ENCODE assay signal across 13 cellular contexts in genomic region chr2:46305767-46306166, GRCh38. TPM values are rescaled to one million over a fixed set of nuclear protein-coding genes. Genes with fewer than 3 reads are reported as not detected.
DNase-seq lines count a peak whose midpoint lies in the region; ATAC-seq and TF ChIP-seq lines count a peak whose summit lies in the region.
"Had no signal": no experiment of that assay in that cellular context is flagged by ENCODE, and none has a peak within 500 bp of the region (broad histone marks: within the 10 kb centered on the region; RNA-seq: fewer than 3 reads in every experiment).

No MANE protein-coding gene starts in this region.

- H3K9me3 ChIP-seq in heart left ventricle, result no peaks in the 10 kb centered on the region
- H3K9me3 ChIP-seq in osteoblast (ENCODE audit: low read depth, low read length), result no peaks in the 10 kb centered on the region
- H3K9me3 ChIP-seq in upper lobe of left lung, result no peaks in the 10 kb centered on the region
- no peaks in the 10 kb centered on the region for H3K9me3 ChIP-seq in naive thymus-derived CD4-positive, alpha-beta T cell (ENCODE audit: control insufficient read depth in 2 of 3, low read length in 3 of 3)

- H3K27ac ChIP-seq in heart left ventricle (peak overlapping the region; percentile 54 to 99 (median 84)), osteoblast (ENCODE audit: low read depth, low read length) (peak overlapping the region; percentile 8), upper lobe of left lung (peak overlapping the region; percentile 95 to 99 (median 97))
- H3K27ac ChIP-seq in naive thymus-derived CD4-positive, alpha-beta T cell (ENCODE audit: low read depth, low read length), result no peak overlapping the region

- DNase-seq in heart left ventricle, result no peak
- DNase-seq in Right ventricle myocardium inferior (ENCODE audit: missing footprints), result no peak
- DNase-seq in MCF 10A (ENCODE audit: unreplicated experiment), result no peak
- no peak for DNase-seq in osteoblast (ENCODE audit: insufficient read length, low spot score, missing footprints)
- DNase-seq in upper lobe of left lung, result no peak
- no peak for DNase-seq in naive thymus-derived CD4-positive, alpha-beta T cell
- DNase-seq in middle frontal gyrus (ENCODE audit: extremely low spot score, low spot score), result no peak
- DNase-seq in foreskin fibroblast, result no peak
- DNase-seq: activated CD8-positive, alpha-beta memory T cell treated with anti-CD3 and anti-CD28 coated beads, Interleukin-2, amount 50 U/mL, for 4 hours; islet precursor cell; Karpas-422; NCI-H524; stimulated activated CD4-positive, alpha-beta T cell treated with anti-CD3 and anti-CD28 coated beads, Interleukin-15, amount 100 ng/mL, for 24 hours had no signal

- H3K27ac Mint-ChIP-seq in MCF 10A (ENCODE audit: low read depth, unreplicated experiment), result peak overlapping the region; percentile 82
- no peak overlapping the region for H3K27ac Mint-ChIP-seq in naive thymus-derived CD4-positive, alpha-beta T cell

- no peak for TF ChIP-seq CTCF in heart left ventricle (IDR thresholded peaks at IDR 0.05)
- TF ChIP-seq CTCF in MCF 10A (IDR thresholded peaks at IDR 0.05; ENCODE audit: unreplicated experiment), result no peak
- TF ChIP-seq CTCF in osteoblast (IDR thresholded peaks at IDR 0.05; ENCODE audit: extremely low read depth, low read depth, low read length), result no peak
- TF ChIP-seq CTCF in upper lobe of left lung (IDR thresholded peaks at IDR 0.05), result no peak
- no peak for TF ChIP-seq CTCF in foreskin fibroblast (IDR thresholded peaks at IDR 0.05; ENCODE audit: low read depth, low read length)

- POLR2A ChIA-PET in MCF 10A (lab: Yijun Ruan, JAX), result interaction anchor here (1.0 to 24.9 kb wide), 2 partner anchors 20 to 28 kb away, joined by 4 to 553 read pairs; no protein-coding TSS in a partner anchor
- POLR2A ChIA-PET in naive thymus-derived CD4-positive, alpha-beta T cell (lab: Charles Lee), result no interaction called here

- no peaks in the 10 kb centered on the region for H3K27me3 Mint-ChIP-seq in MCF 10A (ENCODE audit: insufficient read depth, unreplicated experiment)
- peaks cover 30 to 82% (median 59%) of the 10 kb centered on the region in 5 donors for H3K27me3 Mint-ChIP-seq in naive thymus-derived CD4-positive, alpha-beta T cell

- no peaks in the 10 kb centered on the region for H3K9me3 Mint-ChIP-seq in MCF 10A (ENCODE audit: unreplicated experiment)
- H3K9me3 Mint-ChIP-seq in naive thymus-derived CD4-positive, alpha-beta T cell, result peaks cover 0 to 7% (median 0%) of the 10 kb centered on the region in 11 donors

- ATAC-seq in heart left ventricle (no peak), Right ventricle myocardium inferior (no peak), upper lobe of left lung (ENCODE audit: low FRiP score in 2 of 2) (no peak)
- no peak for ATAC-seq in naive thymus-derived CD4-positive, alpha-beta T cell

- H2AFZ ChIP-seq in osteoblast (ENCODE audit: low read length), result no peak overlapping the region

- H3K27me3 ChIP-seq in heart left ventricle (no peaks in the 10 kb centered on the region), osteoblast (ENCODE audit: insufficient read depth, low read length) (no peaks in the 10 kb centered on the region), upper lobe of left lung (no peaks in the 10 kb centered on the region)
- H3K27me3 ChIP-seq in naive thymus-derived CD4-positive, alpha-beta T cell (ENCODE audit: control insufficient read depth in 2 of 2, insufficient read depth in 2 of 2, low read length in 2 of 2), result peaks cover 5 to 7% of the 10 kb centered on the region in 2 donors

- peaks cover 7% of the 10 kb centered on the region for H3K36me3 Mint-ChIP-seq in MCF 10A (ENCODE audit: insufficient read depth, unreplicated experiment)
- peaks cover 0 to 14% (median 0%) of the 10 kb centered on the region in 5 donors for H3K36me3 Mint-ChIP-seq in naive thymus-derived CD4-positive, alpha-beta T cell

- peaks cover 98% of the 10 kb centered on the region for H3K79me2 ChIP-seq in osteoblast (ENCODE audit: insufficient read depth, low read length)

- peaks cover 38 to 99% (median 87%) of the 10 kb centered on the region in 12 donors for H3K4me1 ChIP-seq in heart left ventricle
- peaks cover 30% of the 10 kb centered on the region for H3K4me1 ChIP-seq in osteoblast (ENCODE audit: insufficient read depth, low read length)
- peaks cover 61 to 84% (median 81%) of the 10 kb centered on the region in 4 donors for H3K4me1 ChIP-seq in upper lobe of left lung
- peaks cover 16 to 22% of the 10 kb centered on the region in 2 donors for H3K4me1 ChIP-seq in naive thymus-derived CD4-positive, alpha-beta T cell (ENCODE audit: control insufficient read depth in 2 of 2, insufficient read depth in 2 of 2, low read length in 2 of 2)

- H3K4me3 Mint-ChIP-seq in MCF 10A (ENCODE audit: unreplicated experiment), result no peak overlapping the region
- H3K4me3 Mint-ChIP-seq in naive thymus-derived CD4-positive, alpha-beta T cell, result peak overlapping the region in 2 of 10 donors; percentile 63 to 85

- TF ChIP-seq EP300 in upper lobe of left lung (IDR thresholded peaks at IDR 0.05), result no peak

- H4K20me1 ChIP-seq in osteoblast (ENCODE audit: insufficient read depth, low read length), result peaks cover 48% of the 10 kb centered on the region

- 23 to 39% (median 27%) methylated on average over 4 of the region's 4 CpGs for WGBS in heart left ventricle, 4 donors
- WGBS in upper lobe of left lung, 2 donors, result 39 to 49% methylated on average over 4 of the region's 4 CpGs

- BruUV-seq in MCF 10A (replicated peaks; lab: Mats Ljungman, UMichigan), result TSS peak; percentile 93

- intact Hi-C loops in heart left ventricle (cut with DNase I), result loop anchor here in 2 of 10 donors (5.0 to 10.0 kb wide), 2 partner anchors 57 to 291 kb away; no protein-coding TSS in a partner anchor
- intact Hi-C loops in Right ventricle myocardium inferior (cut with DNase I), result no loop called here
- intact Hi-C loops in MCF 10A (cut with micrococcal nuclease), result no loop called here
- intact Hi-C loops in naive thymus-derived CD4-positive, alpha-beta T cell (cut with micrococcal nuclease), result loop anchor here in 1 of 2 donors (2.0 kb wide), 1 partner anchor 45 kb away; no protein-coding TSS in a partner anchor

- H3K4me2 ChIP-seq in osteoblast (ENCODE audit: insufficient read depth, low read length), result no peak overlapping the region

- no peak for TF ChIP-seq POLR2A in heart left ventricle (IDR thresholded peaks at IDR 0.05)
- no peak for TF ChIP-seq POLR2A in upper lobe of left lung (IDR thresholded peaks at IDR 0.05)

- H3K4me3 ChIP-seq in heart left ventricle (no peak overlapping the region), osteoblast (ENCODE audit: insufficient read depth, low read length) (no peak overlapping the region), upper lobe of left lung (peak overlapping the region in 2 of 4 donors; percentile 80 to 84), foreskin fibroblast (ENCODE audit: low read depth in 1 of 2, low read length in 2 of 2) (no peak overlapping the region)
- H3K4me3 ChIP-seq in naive thymus-derived CD4-positive, alpha-beta T cell (ENCODE audit: low read length), result no peak overlapping the region

- H3K36me3 ChIP-seq in heart left ventricle (peaks cover 0 to 5% (median 2%) of the 10 kb centered on the region in 9 donors), osteoblast (ENCODE audit: insufficient read depth, low read length) (no peaks in the 10 kb centered on the region), upper lobe of left lung (peaks cover 0 to 30% (median 1%) of the 10 kb centered on the region in 4 donors)
- no peaks in the 10 kb centered on the region for H3K36me3 ChIP-seq in naive thymus-derived CD4-positive, alpha-beta T cell (ENCODE audit: control insufficient read depth in 2 of 3, insufficient read depth in 3 of 3, low read length in 3 of 3)

- peaks cover 56% of the 10 kb centered on the region for H3K4me1 Mint-ChIP-seq in MCF 10A (ENCODE audit: insufficient read depth, unreplicated experiment)
- peaks cover 18 to 42% (median 39%) of the 10 kb centered on the region in 7 donors for H3K4me1 Mint-ChIP-seq in naive thymus-derived CD4-positive, alpha-beta T cell

- CTCF ChIA-PET in MCF 10A (lab: Yijun Ruan, JAX), result no interaction called here
- CTCF ChIA-PET in naive thymus-derived CD4-positive, alpha-beta T cell (lab: Charles Lee), result no interaction called here

RNA-seq across cellular contexts. Expression of gene EPAS1, which starts 8.6 kb away (rescaled TPM):
- total RNA-seq in heart left ventricle (100 to 1,000 TPM; 194 to 790 (median 216) TPM), Right ventricle myocardium inferior (205 TPM), MCF 10A (2022) (146 and 200 TPM in 2 replicates), osteoblast (198 and 260 TPM in 2 replicates), upper lobe of left lung (1,000 to 10,000 TPM in 4 of 6 donors, 100 to 1,000 TPM in 2; 440 to 1,878 (median 1,131) TPM)
- 100 to 1,000 TPM in 1 of 2 donors, 10 to 100 TPM in 1; 93.6 to 153 TPM for polyA plus RNA-seq in heart left ventricle
- 10 to 100 TPM in 2 of 5 experiments, 1 to 10 TPM in 3; 1.6 to 17.0 (median 6.4) TPM for total RNA-seq in naive thymus-derived CD4-positive, alpha-beta T cell
- under 1 TPM in 1 of 2 donors, not detected in 1; 0.18 TPM for polyA plus RNA-seq in naive thymus-derived CD4-positive, alpha-beta T cell
